In genomic region chr10:91077549-91078017, GRCh38 we compare ENCODE assay signal across 9 cellular contexts.
A peak's percentile ranks its signal among the peaks of the same experiment; 100 is the strongest.
DNase-seq lines count a peak whose midpoint lies in the region; ATAC-seq, FAIRE-seq and TF ChIP-seq lines count a peak whose summit lies in the region.
"Had no signal": no experiment of that assay in that cellular context is flagged by ENCODE, and none has a peak within 500 bp of the region (broad histone marks: within the 10 kb centered on the region; RNA-seq: fewer than 3 reads in every experiment).

No MANE protein-coding gene starts in this region.

- ATAC-seq in GM21381 (IDR thresholded peaks at IDR 0.05; ENCODE audit: unreplicated experiment) (no peak), HG02884 (IDR thresholded peaks at IDR 0.05; ENCODE audit: unreplicated experiment) (no peak)

- H3K9me3 ChIP-seq in astrocyte (ENCODE audit: insufficient read depth, low read depth, low read length): no peaks in the 10 kb centered on the region
- H3K9me3 ChIP-seq in stomach: no peaks in the 10 kb centered on the region

- no peaks in the 10 kb centered on the region for H4K20me1 ChIP-seq in astrocyte (ENCODE audit: insufficient read depth, low read length)

- H3K79me2 ChIP-seq in astrocyte (ENCODE audit: insufficient read depth, low read length): no peaks in the 10 kb centered on the region

- H3K27me3 Mint-ChIP-seq in astrocyte (ENCODE audit: low read depth, unreplicated experiment): peaks cover 17% of the 10 kb centered on the region

- no peak for FAIRE-seq in astrocyte (lab: Jason Lieb, UNC)
- FAIRE-seq: GM18507 had no signal

- intact Hi-C loops in stomach (cut with DNase I; ENCODE audit: low total_unique reads): no loop called here

- peaks cover 3% of the 10 kb centered on the region for H3K9me3 Mint-ChIP-seq in astrocyte (ENCODE audit: unreplicated experiment)

- no peak for TF ChIP-seq POLR2A in stomach (IDR thresholded peaks at IDR 0.05)

- H3K27me3 ChIP-seq in astrocyte (ENCODE audit: insufficient read depth, low read length): peaks cover 3% of the 10 kb centered on the region
- no peaks in the 10 kb centered on the region for H3K27me3 ChIP-seq in stomach

- no peak overlapping the region for H3K4me3 Mint-ChIP-seq in astrocyte (ENCODE audit: unreplicated experiment)

- H3K4me1 Mint-ChIP-seq in astrocyte (ENCODE audit: low read depth, unreplicated experiment): no peaks in the 10 kb centered on the region

- H3K4me1 ChIP-seq in astrocyte (ENCODE audit: insufficient read depth, low read length) (peaks cover 11% of the 10 kb centered on the region), stomach (peaks cover 11 to 24% (median 19%) of the 10 kb centered on the region in 4 donors)

- no peaks in the 10 kb centered on the region for H3K36me3 Mint-ChIP-seq in astrocyte (ENCODE audit: low read depth, unreplicated experiment)

- no peak overlapping the region for H3K4me3 ChIP-seq in astrocyte (ENCODE audit: insufficient read depth, low read depth, low read length)
- peak overlapping the region in 1 of 4 donors; percentile 1 for H3K4me3 ChIP-seq in stomach

- H3K4me2 ChIP-seq in astrocyte (ENCODE audit: low read length): peak overlapping the region; percentile 77

- H3K36me3 ChIP-seq in astrocyte (ENCODE audit: insufficient read depth, low read length) (no peaks in the 10 kb centered on the region), stomach (no peaks in the 10 kb centered on the region)

- DNase-seq in NCI-H1092 (lab: John Stamatoyannopoulos, UW) (peak; percentile 59), astrocyte (ENCODE audit: low read depth) (peak; percentile 41), inferior parietal cortex (ENCODE audit: extremely low spot score) (peak; percentile 32), stomach (peak; percentile 92), SKM-1 (lab: John Stamatoyannopoulos, UW; ENCODE audit: unreplicated experiment) (no peak), MV-4-11 (lab: John Stamatoyannopoulos, UW) (no peak)

- no peak overlapping the region for H3K27ac Mint-ChIP-seq in astrocyte (ENCODE audit: unreplicated experiment)

- TF ChIP-seq CTCF in astrocyte (IDR thresholded peaks at IDR 0.05; ENCODE audit: insufficient read depth, low read depth, low read length) (no peak), stomach (IDR thresholded peaks at IDR 0.05) (peak in 1 of 7 experiments; percentile 6)

- TF ChIP-seq EP300 in stomach (IDR thresholded peaks at IDR 0.05): no peak

- no peak overlapping the region for H3K27ac ChIP-seq in astrocyte (ENCODE audit: low read depth, low read length)
- peak overlapping the region in 4 of 5 donors; percentile 32 to 55 (median 42) for H3K27ac ChIP-seq in stomach

- H3K9ac ChIP-seq in astrocyte (ENCODE audit: low read length): peak overlapping the region; percentile 33

- peak overlapping the region; percentile 24 for H2AFZ ChIP-seq in astrocyte (ENCODE audit: low read depth, low read length)

- WGBS in stomach, 5 donors: 15 to 30% (median 22%) methylated on average over 8 of the region's 8 CpGs

Comparison
In these comparisons a context has a peak if more than half of its experiments do, and no peak if none do; other contexts are left out.
1. DNase-seq: peak in NCI-H1092 (single experiment), astrocyte (single experiment), inferior parietal cortex (single experiment) and stomach (single experiment); none in SKM-1 (single experiment) and MV-4-11 (single experiment).